In genomic region chr10:130215076-130215917, GRCh38 we compare ENCODE assay signal across 15 cellular contexts.
"Had no signal": no experiment of that assay in that cellular context is flagged by ENCODE, and none has a peak within 500 bp of the region (broad histone marks: within the 10 kb centered on the region; RNA-seq: fewer than 3 reads in every experiment).

No MANE protein-coding gene starts in this region.

- H3K4me3 Mint-ChIP-seq: activated CD8-positive, alpha-beta T cell treated with anti-CD3 and anti-CD28 coated beads, Interleukin-2, amount 10 ng/mL, durations not matched to agents 7 days and 5 days; activated naive CD4-positive, alpha-beta T cell treated with anti-CD3 and anti-CD28 coated beads, Interleukin-2, amount 10 ng/mL, durations not matched to agents 7 days and 5 days; activated T-helper 1 cell treated with anti-CD3 and anti-CD28 coated beads, Interleukin-12 subunit alpha, Interleukin-12 subunit beta, Interleukin-2, Interleukin-4 antibody, amounts not matched to agents 30 ng/mL and 10 ng/mL and 1 ng/mL, durations not matched to agents 14 hours and 24 hours and 36 hours; nephron progenitor cell had no signal

- H3K4me3 ChIP-seq: coronary artery, heart right ventricle, left ventricle myocardium inferior, stomach, uterus had no signal

- H3K9me3 Mint-ChIP-seq: nephron progenitor cell had no signal

- H3K27me3 ChIP-seq: heart right ventricle, stomach, uterus had no signal

- H3K36me3 ChIP-seq: heart right ventricle, left ventricle myocardium inferior, stomach, uterus had no signal

- DNase-seq: activated CD4-positive, alpha-beta T cell treated with anti-CD3 and anti-CD28 coated beads for 4 hours; activated CD8-positive, alpha-beta memory T cell treated with anti-CD3 and anti-CD28 coated beads, Interleukin-2, amount 50 U/mL, for 48 hours; activated CD8-positive, alpha-beta T cell treated with anti-CD3 and anti-CD28 coated beads, Interleukin-2, amount 10 ng/mL, durations not matched to agents 7 days and 5 days; activated naive CD4-positive, alpha-beta T cell treated with anti-CD3 and anti-CD28 coated beads, Interleukin-2, amount 10 ng/mL, durations not matched to agents 7 days and 5 days; effector CD4-positive, alpha-beta T cell; foreskin melanocyte; heart right ventricle; left ventricle myocardium inferior; mesendoderm; nephron progenitor cell; stomach; uterus had no signal

- H3K4me1 ChIP-seq: heart right ventricle, left ventricle myocardium inferior, stomach, uterus had no signal

- H3K27ac ChIP-seq: coronary artery, heart right ventricle, left ventricle myocardium inferior, stomach, uterus, VCaP had no signal

- H3K27ac Mint-ChIP-seq: activated CD8-positive, alpha-beta T cell treated with anti-CD3 and anti-CD28 coated beads, Interleukin-2, amount 10 ng/mL, durations not matched to agents 7 days and 5 days; activated naive CD4-positive, alpha-beta T cell treated with anti-CD3 and anti-CD28 coated beads, Interleukin-2, amount 10 ng/mL, durations not matched to agents 7 days and 5 days; activated T-helper 1 cell treated with anti-CD3 and anti-CD28 coated beads, Interleukin-12 subunit alpha, Interleukin-12 subunit beta, Interleukin-2, Interleukin-4 antibody, amounts not matched to agents 30 ng/mL and 10 ng/mL and 1 ng/mL, durations not matched to agents 14 hours and 24 hours and 36 hours had no signal

- H3K27me3 Mint-ChIP-seq: activated naive CD4-positive, alpha-beta T cell treated with anti-CD3 and anti-CD28 coated beads, Interleukin-2, amount 10 ng/mL, durations not matched to agents 7 days and 5 days had no signal

- H3K36me3 Mint-ChIP-seq: activated naive CD4-positive, alpha-beta T cell treated with anti-CD3 and anti-CD28 coated beads, Interleukin-2, amount 10 ng/mL, durations not matched to agents 7 days and 5 days had no signal

- H3K4me1 Mint-ChIP-seq: activated naive CD4-positive, alpha-beta T cell treated with anti-CD3 and anti-CD28 coated beads, Interleukin-2, amount 10 ng/mL, durations not matched to agents 7 days and 5 days had no signal

- H3K9me3 ChIP-seq: heart right ventricle, left ventricle myocardium inferior, stomach, uterus had no signal

- ATAC-seq: activated CD8-positive, alpha-beta T cell treated with anti-CD3 and anti-CD28 coated beads, Interleukin-2, amount 10 ng/mL, durations not matched to agents 7 days and 5 days; heart right ventricle had no signal
